In genomic region chr13:39602277-39602613, GRCh38 we compare ENCODE assay signal across 8 cellular contexts. TPM values are rescaled to one million over a fixed set of nuclear protein-coding genes. Genes with fewer than 3 reads are reported as not detected.
A peak's percentile ranks its signal among the peaks of the same experiment; 100 is the strongest.
DNase-seq lines count a peak whose midpoint lies in the region; ATAC-seq and TF ChIP-seq lines count a peak whose summit lies in the region.

No MANE protein-coding gene starts in this region.

- no peak for ATAC-seq in heart right ventricle
- no peak for ATAC-seq in Right ventricle myocardium inferior
- peak; percentile 21 for ATAC-seq in HG03025 (IDR thresholded peaks at IDR 0.05; ENCODE audit: low FRiP score, unreplicated experiment)
- no peak for ATAC-seq in WTC11
- no peak for ATAC-seq in thoracic aorta (ENCODE audit: insufficient number of reproducible peaks, low FRiP score, low read depth)

- H3K36me3 ChIP-seq in heart right ventricle (no peaks in the 10 kb centered on the region), iPS-15b (ENCODE audit: control insufficient read depth, insufficient read depth, low read length) (no peaks in the 10 kb centered on the region), thoracic aorta (no peaks in the 10 kb centered on the region)

- TF ChIP-seq CTCF in heart right ventricle (IDR thresholded peaks at IDR 0.05) (peak in 2 of 9 donors; percentile 5 to 9), WTC11 (IDR thresholded peaks at IDR 0.05) (no peak), thoracic aorta (IDR thresholded peaks at IDR 0.05) (no peak)

- H3K4me3 ChIP-seq in heart right ventricle, result peak overlapping the region; percentile 69 to 96 (median 90)
- peak overlapping the region; percentile 77 for H3K4me3 ChIP-seq in iPS-15b (ENCODE audit: low read depth, low read length)
- peak overlapping the region; percentile 82 for H3K4me3 ChIP-seq in thoracic aorta

- H3K9me3 Mint-ChIP-seq in WTC11, result no peaks in the 10 kb centered on the region

- CTCF ChIA-PET in WTC11 (lab: Charles Lee), result interaction anchor here (0.7 to 3.0 kb wide), 9 partner anchors 10 to 254 kb away, joined by 3 to 32 read pairs (median 5); no protein-coding TSS in a partner anchor

- H3K9me3 ChIP-seq in heart right ventricle (no peaks in the 10 kb centered on the region), iPS-15b (ENCODE audit: control insufficient read depth, insufficient read depth, low read length) (no peaks in the 10 kb centered on the region), thoracic aorta (no peaks in the 10 kb centered on the region)

- no peak overlapping the region for H3K27ac Mint-ChIP-seq in WTC11

- 0 to 1% methylated on average over 11 of the region's 11 CpGs for WGBS in heart right ventricle, 2 donors

- peaks cover 0 to 33% (median 0%) of the 10 kb centered on the region in 7 donors for H3K27me3 ChIP-seq in heart right ventricle
- peaks cover 39% of the 10 kb centered on the region for H3K27me3 ChIP-seq in iPS-15b (ENCODE audit: control insufficient read depth, insufficient read depth, low read length)
- H3K27me3 ChIP-seq in thoracic aorta (replicated peaks; ENCODE audit: insufficient read depth), result no peaks in the 10 kb centered on the region

- H3K27ac ChIP-seq in heart right ventricle, result peak overlapping the region; percentile 87 to 98 (median 96)
- H3K27ac ChIP-seq in thoracic aorta, result peak overlapping the region; percentile 85 to 90

- POLR2A ChIA-PET in WTC11 (lab: Charles Lee), result no interaction called here

- peaks cover 15% of the 10 kb centered on the region for H3K4me1 Mint-ChIP-seq in WTC11

- intact Hi-C loops in heart right ventricle (cut with DNase I) (loop anchor here in 7 of 10 donors (2.0 to 5.0 kb wide), 7 partner anchors 150 to 455 kb away; no protein-coding TSS in a partner anchor), Right ventricle myocardium inferior (cut with DNase I) (loop anchor here (1.0 to 5.0 kb wide), 5 partner anchors 75 to 340 kb away; no protein-coding TSS in a partner anchor)

- H3K27me3 Mint-ChIP-seq in WTC11 (ENCODE audit: low read depth), result peaks cover 69% of the 10 kb centered on the region

- H3K9ac ChIP-seq in iPS-15b (ENCODE audit: low read depth, low read length), result no peak overlapping the region

- no peaks in the 10 kb centered on the region for H3K36me3 Mint-ChIP-seq in WTC11

- peaks cover 0 to 56% (median 26%) of the 10 kb centered on the region in 9 donors for H3K4me1 ChIP-seq in heart right ventricle
- H3K4me1 ChIP-seq in iPS-15b (ENCODE audit: control insufficient read depth, insufficient read depth, low read length), result peaks cover 2% of the 10 kb centered on the region
- peaks cover 6 to 20% of the 10 kb centered on the region in 2 donors for H3K4me1 ChIP-seq in thoracic aorta (ENCODE audit: control insufficient read depth in 1 of 2, low read depth in 2 of 2)

- DNase-seq in heart right ventricle, result no peak
- DNase-seq in Right ventricle myocardium inferior (ENCODE audit: missing footprints), result no peak
- no peak for DNase-seq in WTC11 (ENCODE audit: low spot score)
- DNase-seq in thoracic aorta (ENCODE audit: low spot score), result no peak
- DNase-seq in HuH-7.5 (ENCODE audit: low spot score), result no peak
- no peak for DNase-seq in activated CD4-positive, alpha-beta T cell treated with anti-CD3 and anti-CD28 coated beads, Interleukin-2, amount 50 U/mL, for 48 hours

- peak overlapping the region; percentile 88 for H3K4me3 Mint-ChIP-seq in WTC11

TF ChIP-seq in WTC11, 78 proteins besides CTCF, POLR2A, EP300 and RAD21:
- TF ChIP-seq ZNF416 (CRISPR knock-in tag; IDR thresholded peaks at IDR 0.05) (no peak), ARID4B (CRISPR knock-in tag; IDR thresholded peaks at IDR 0.05; ENCODE audit: borderline replicate concordance) (no peak), ZNF423 (CRISPR knock-in tag; IDR thresholded peaks at IDR 0.05) (peak; percentile 84), SP1 (CRISPR knock-in tag; conservative IDR thresholded peaks at IDR 0.05) (no peak), CREM (CRISPR knock-in tag; IDR thresholded peaks at IDR 0.05) (no peak), HMGXB4 (CRISPR knock-in tag; IDR thresholded peaks at IDR 0.05) (no peak)

RNA-seq across cellular contexts. Expression of gene LHFPL6, which starts 0.7 kb away (rescaled TPM):
- 10 to 100 TPM; 41.5 to 65.8 (median 58.2) TPM for total RNA-seq in heart right ventricle
- 10 to 100 TPM; 44.3 to 50.8 TPM for polyA plus RNA-seq in heart right ventricle
- total RNA-seq in Right ventricle myocardium inferior, result 63.7 TPM
- total RNA-seq in WTC11 (2021), result 1.4 to 4.5 TPM (median 2.1 TPM) in 3 replicates
- total RNA-seq in thoracic aorta, result 100 to 1,000 TPM in 1 of 2 donors, 10 to 100 TPM in 1; 99.0 to 115 TPM

RNA-seq across cellular contexts. Expression of gene COG6, which starts 53.2 kb away (rescaled TPM):
- total RNA-seq in heart right ventricle (10 to 100 TPM; 24.1 to 48.3 (median 30.3) TPM), Right ventricle myocardium inferior (21.4 TPM), WTC11 (2021) (23.0 to 30.0 TPM (median 26.5 TPM) in 3 replicates), thoracic aorta (10 to 100 TPM; 28.9 to 42.4 TPM)
- polyA plus RNA-seq in heart right ventricle, result 1 to 10 TPM; 7.0 to 7.2 TPM
